1 cellular context compared by ENCODE assay signal in genomic region chr2:71154798-71155197, GRCh38.
TF ChIP-seq lines count a peak whose summit lies in the region.

No MANE protein-coding gene starts in this region.

TF ChIP-seq in IMR-90, 13 proteins besides CTCF, POLR2A, EP300 and RAD21 (continued from another document):
- TF ChIP-seq, protein P1, sequence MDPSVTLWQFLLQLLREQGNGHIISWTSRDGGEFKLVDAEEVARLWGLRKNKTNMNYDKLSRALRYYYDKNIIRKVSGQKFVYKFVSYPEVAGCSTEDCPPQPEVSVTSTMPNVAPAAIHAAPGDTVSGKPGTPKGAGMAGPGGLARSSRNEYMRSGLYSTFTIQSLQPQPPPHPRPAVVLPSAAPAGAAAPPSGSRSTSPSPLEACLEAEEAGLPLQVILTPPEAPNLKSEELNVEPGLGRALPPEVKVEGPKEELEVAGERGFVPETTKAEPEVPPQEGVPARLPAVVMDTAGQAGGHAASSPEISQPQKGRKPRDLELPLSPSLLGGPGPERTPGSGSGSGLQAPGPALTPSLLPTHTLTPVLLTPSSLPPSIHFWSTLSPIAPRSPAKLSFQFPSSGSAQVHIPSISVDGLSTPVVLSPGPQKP (IDR thresholded peaks at IDR 0.05; ENCODE audit: borderline replicate concordance, low read depth, low read length), result no peak
- TF ChIP-seq SMC3 (IDR thresholded peaks at IDR 0.05; ENCODE audit: low read depth, low read length) (no peak), BHLHE40 (IDR thresholded peaks at IDR 0.05; ENCODE audit: low read depth, low read length) (no peak), RCOR1 (IDR thresholded peaks at IDR 0.05; ENCODE audit: insufficient replicate concordance, low read length) (no peak)
